ENCODE assay signal across 6 cellular contexts in genomic region chr7:1512781-1513656, GRCh38. TPM values are rescaled to one million over a fixed set of nuclear protein-coding genes. Genes with fewer than 3 reads are reported as not detected.
DNase-seq lines count a peak whose midpoint lies in the region; ATAC-seq lines count a peak whose summit lies in the region.

No MANE protein-coding gene starts in this region.

- H3K4me3 Mint-ChIP-seq in activated T-helper 17 cell treated with anti-CD3 and anti-CD28 coated beads, Interleukin-2, amount 50 U/mL, for 72 hours = peak overlapping the region; percentile 38

- H3K4me1 Mint-ChIP-seq in activated T-helper 17 cell treated with anti-CD3 and anti-CD28 coated beads, Interleukin-2, amount 50 U/mL, for 72 hours = no peaks in the 10 kb centered on the region

- H3K27ac Mint-ChIP-seq in activated T-helper 17 cell treated with anti-CD3 and anti-CD28 coated beads, Interleukin-2, amount 50 U/mL, for 72 hours = peak overlapping the region; percentile 17

- H3K36me3 Mint-ChIP-seq in activated T-helper 17 cell treated with anti-CD3 and anti-CD28 coated beads, Interleukin-2, amount 50 U/mL, for 72 hours (ENCODE audit: low read depth) = no peaks in the 10 kb centered on the region

- peak; percentile 78 for ATAC-seq in activated T-helper 17 cell treated with anti-CD3 and anti-CD28 coated beads, Interleukin-2, amount 50 U/mL, for 72 hours (replicated peaks)
- ATAC-seq in left lobe of liver (peak; percentile 52), GM18873 (IDR thresholded peaks at IDR 0.05; ENCODE audit: low FRiP score, unreplicated experiment) (no peak)

- no peaks in the 10 kb centered on the region for H3K9me3 Mint-ChIP-seq in activated T-helper 17 cell treated with anti-CD3 and anti-CD28 coated beads, Interleukin-2, amount 50 U/mL, for 72 hours

- peak; percentile 49 for DNase-seq in activated gamma-delta T cell treated with Interleukin-2 at 50 U/mL for 16 hours
- no peak for DNase-seq in activated gamma-delta T cell (lab: John Stamatoyannopoulos, UW)
- no peak for DNase-seq in left lobe of liver (ENCODE audit: low spot score)
- no peak for DNase-seq in NCI-H510A treated with DMSO at 0.1 percent for 48 hours (lab: John Stamatoyannopoulos, UW)

- H3K27me3 Mint-ChIP-seq in activated T-helper 17 cell treated with anti-CD3 and anti-CD28 coated beads, Interleukin-2, amount 50 U/mL, for 72 hours = no peaks in the 10 kb centered on the region

RNA-seq across cellular contexts. Expression of gene INTS1, which starts 8.8 kb away (rescaled TPM):
- 100 to 1,000 TPM; 116 to 147 TPM for total RNA-seq in activated T-helper 17 cell treated with anti-CD3 and anti-CD28 coated beads, Interleukin-2, amount 50 U/mL, for 72 hours
- 55.5 TPM for total RNA-seq in left lobe of liver

RNA-seq across cellular contexts. Expression of gene MAFK, which starts 17.5 kb away (rescaled TPM):
- total RNA-seq in activated T-helper 17 cell treated with anti-CD3 and anti-CD28 coated beads, Interleukin-2, amount 50 U/mL, for 72 hours = 10 to 100 TPM; 40.1 to 41.5 TPM
- total RNA-seq in left lobe of liver = 11.6 TPM

RNA-seq across cellular contexts. Expression of gene TMEM184A, which starts 43.0 kb away (rescaled TPM):
- not detected for total RNA-seq in activated T-helper 17 cell treated with anti-CD3 and anti-CD28 coated beads, Interleukin-2, amount 50 U/mL, for 72 hours
- 44.6 TPM for total RNA-seq in left lobe of liver

RNA-seq across cellular contexts. Expression of gene MICALL2, which starts 53.7 kb away (rescaled TPM):
- total RNA-seq in activated T-helper 17 cell treated with anti-CD3 and anti-CD28 coated beads, Interleukin-2, amount 50 U/mL, for 72 hours = 1 to 10 TPM; 1.8 to 5.1 TPM
- total RNA-seq in left lobe of liver = 18.0 TPM

RNA-seq across cellular contexts. Expression of gene PSMG3, which starts 56.8 kb away (rescaled TPM):
- 10 to 100 TPM; 26.4 to 46.4 TPM for total RNA-seq in activated T-helper 17 cell treated with anti-CD3 and anti-CD28 coated beads, Interleukin-2, amount 50 U/mL, for 72 hours
- total RNA-seq in left lobe of liver = 10.7 TPM

Comparison
In these comparisons a context has a peak if more than half of its experiments do, and no peak if none do; other contexts are left out.
1. RNA of gene TMEM184A, which starts 43.0 kb away (total RNA-seq): 44.6 TPM in left lobe of liver (single experiment); not detected in activated T-helper 17 cell treated with anti-CD3 and anti-CD28 coated beads, Interleukin-2, amount 50 U/mL, for 72 hours; every median in the first group is over 10 times any median in the second.